15 cellular contexts compared by ENCODE assay signal in genomic region chr1:165949335-165950130, GRCh38.
DNase-seq lines count a peak whose midpoint lies in the region; ATAC-seq and FAIRE-seq lines count a peak whose summit lies in the region.
"Had no signal": no experiment of that assay in that cellular context is flagged by ENCODE, and none has a peak within 500 bp of the region (broad histone marks: within the 10 kb centered on the region; RNA-seq: fewer than 3 reads in every experiment).

No MANE protein-coding gene starts in this region.

- DNase-seq in A172 (ENCODE audit: low spot score) (peak; percentile 30), ELF-1 (ENCODE audit: low read depth, low spot score) (peak; percentile 36), OCI-M1 (lab: John Stamatoyannopoulos, UW) (peak; percentile 23), iPS-NIHi11 (ENCODE audit: low spot score) (peak; percentile 79), NCI-H2196 treated with DMSO at 0.1 percent for 48 hours (lab: John Stamatoyannopoulos, UW; ENCODE audit: unreplicated experiment) (no peak), GM19239 (ENCODE audit: insufficient read length, low spot score) (no peak)
- no peak for DNase-seq in stimulated activated CD4-positive, alpha-beta T cell treated with anti-CD3 and anti-CD28 coated beads, Interleukin-15, amount 100 ng/mL, for 24 hours
- DNase-seq: activated CD4-positive, alpha-beta T cell treated with anti-CD3 and anti-CD28 coated beads, Interleukin-2, amount 50 U/mL, for 1 hour; activated gamma-delta T cell treated with Interleukin-2 at 50 U/mL for 16 hours; caudate nucleus; NCI-H1417 treated with DMSO at 0.1 percent for 48 hours; stimulated activated CD4-positive, alpha-beta T cell treated with anti-CD3 and anti-CD28 coated beads, Interleukin-2, amount 100 ng/mL, for 24 hours; stimulated activated naive B cell treated with anti-CD40 and anti-IgM and Interleukin-4, amounts not matched to agents 10 μg/mL and 1 μg/mL and 100 μg/mL, for 72 hours; SW 1271 had no signal

- ATAC-seq in GM18858 (IDR thresholded peaks at IDR 0.05; ENCODE audit: unreplicated experiment), result no peak
- ATAC-seq: stimulated activated naive B cell treated with anti-CD40 and anti-IgM and Interleukin-4, amounts not matched to agents 10 μg/mL and 1 μg/mL and 100 μg/mL, for 72 hours had no signal

- no peak for FAIRE-seq in GM19239 (lab: Jason Lieb, UNC)

Comparison
In these comparisons a context has a peak if more than half of its experiments do, and no peak if none do; other contexts are left out.
1. DNase-seq: peak in A172 (single experiment), ELF-1 (single experiment), OCI-M1 (single experiment) and iPS-NIHi11 (single experiment); none in stimulated activated CD4-positive, alpha-beta T cell treated with anti-CD3 and anti-CD28 coated beads, Interleukin-15, amount 100 ng/mL, for 24 hours (single experiment), NCI-H2196 treated with DMSO at 0.1 percent for 48 hours (single experiment) and GM19239 (single experiment).